Comparison of ENCODE assay signal across 8 cellular contexts in genomic region chr22:26656896-26657851, GRCh38. TPM values are rescaled to one million over a fixed set of nuclear protein-coding genes. Genes with fewer than 3 reads are reported as not detected.
DNase-seq lines count a peak whose midpoint lies in the region; ATAC-seq and TF ChIP-seq lines count a peak whose summit lies in the region.

Gene MIAT, plus strand, starts transcription at chr22:26657588.

- peak within 1 kb of the TSS; percentile 64 for H3K4ac ChIP-seq in mesendoderm (ENCODE audit: low read depth, low read length)

- peak; percentile 83 for ATAC-seq in CD8-positive, alpha-beta T cell
- peak; percentile 59 for ATAC-seq in HG02885 (IDR thresholded peaks at IDR 0.05; ENCODE audit: poor library complexity, unreplicated experiment)
- ATAC-seq in stimulated activated naive B cell treated with anti-CD40 and anti-IgM and Interleukin-4, amounts not matched to agents 10 μg/mL and 1 μg/mL and 100 μg/mL, for 72 hours (replicated peaks), result peak; percentile 79 to 83

- no peaks in the 10 kb centered on the region for H3K27me3 Mint-ChIP-seq in CD8-positive, alpha-beta T cell (ENCODE audit: low read depth)
- H3K27me3 Mint-ChIP-seq in stimulated activated naive B cell treated with anti-CD40 and anti-IgM and Interleukin-4, amounts not matched to agents 10 μg/mL and 1 μg/mL and 100 μg/mL, for 72 hours, result peaks cover 17 to 37% of the 10 kb centered on the region in 2 donors

- DNase-seq in CD8-positive, alpha-beta T cell, result peak; percentile 48 to 85 (median 73)
- DNase-seq in WERI-Rb-1 (peak; percentile 34), cerebellar cortex (ENCODE audit: low spot score) (peak; percentile 11), mesendoderm (peak; percentile 68), NCI-H226 (no peak), Kasumi-1 (lab: John Stamatoyannopoulos, UW) (no peak)
- peak; percentile 29 for DNase-seq in stimulated activated naive B cell treated with anti-CD40 and anti-IgM and Interleukin-4, amounts not matched to agents 10 μg/mL and 1 μg/mL and 100 μg/mL, for 72 hours

- H3K27ac Mint-ChIP-seq in CD8-positive, alpha-beta T cell, result peak within 1 kb of the TSS; percentile 91
- peak within 1 kb of the TSS; percentile 91 for H3K27ac Mint-ChIP-seq in stimulated activated naive B cell treated with anti-CD40 and anti-IgM and Interleukin-4, amounts not matched to agents 10 μg/mL and 1 μg/mL and 100 μg/mL, for 72 hours

- intact Hi-C loops in CD8-positive, alpha-beta T cell (cut with DNase I, micrococcal nuclease), result loop anchor here in 1 of 2 experiments (1.0 to 2.0 kb wide), 2 partner anchors 8 to 228 kb away; partner anchors contain the start of gene ASPHD2

- no CpG with 5 or more reads among the region's 62 CpGs for WGBS in mesendoderm (ENCODE audit: extremely low coverage, insufficient coverage, low lambda C conversion rate)

- H2BK5ac ChIP-seq in mesendoderm (ENCODE audit: low read length), result no peak within 1 kb of the TSS

- H3K4me3 Mint-ChIP-seq in CD8-positive, alpha-beta T cell, result peak within 1 kb of the TSS; percentile 91
- H3K4me3 Mint-ChIP-seq in stimulated activated naive B cell treated with anti-CD40 and anti-IgM and Interleukin-4, amounts not matched to agents 10 μg/mL and 1 μg/mL and 100 μg/mL, for 72 hours, result peak within 1 kb of the TSS; percentile 90 to 91

- CTCF ChIA-PET in CD8-positive, alpha-beta T cell (lab: Charles Lee), result interaction anchor here (0.6 to 3.7 kb wide), 4 partner anchors 8 to 154 kb away, joined by 3 to 14 read pairs (median 5); no protein-coding TSS in a partner anchor

- no peaks in the 10 kb centered on the region for H3K36me3 Mint-ChIP-seq in CD8-positive, alpha-beta T cell
- H3K36me3 Mint-ChIP-seq in stimulated activated naive B cell treated with anti-CD40 and anti-IgM and Interleukin-4, amounts not matched to agents 10 μg/mL and 1 μg/mL and 100 μg/mL, for 72 hours, result no peaks in the 10 kb centered on the region

- H3K79me2 ChIP-seq in mesendoderm (ENCODE audit: control insufficient read depth, insufficient read depth, low read length), result peaks cover 14% of the 10 kb centered on the region

- H3K27ac ChIP-seq in CD8-positive, alpha-beta T cell (ENCODE audit: low read depth, low read length), result peak within 1 kb of the TSS; percentile 38
- H3K27ac ChIP-seq in WERI-Rb-1 (no peak within 1 kb of the TSS), mesendoderm (ENCODE audit: low read depth, low read length) (no peak within 1 kb of the TSS)

- no peak for TF ChIP-seq CTCF in CD8-positive, alpha-beta T cell (IDR thresholded peaks at IDR 0.05)
- TF ChIP-seq CTCF in WERI-Rb-1 (IDR thresholded peaks at IDR 0.05; ENCODE audit: low read depth, low read length), result no peak

- POLR2A ChIA-PET in CD8-positive, alpha-beta T cell (lab: Charles Lee), result interaction anchor here (0.7 to 7.2 kb wide), 4 partner anchors 10 to 65 kb away, joined by 3 to 34 read pairs (median 4); no protein-coding TSS in a partner anchor

- peaks cover 20% of the 10 kb centered on the region for H3K4me1 ChIP-seq in CD8-positive, alpha-beta T cell (ENCODE audit: insufficient read depth, low read length)
- H3K4me1 ChIP-seq in mesendoderm (ENCODE audit: control insufficient read depth, low read depth, low read length), result peaks cover 4% of the 10 kb centered on the region

- peak within 1 kb of the TSS; percentile 88 for H3K18ac ChIP-seq in mesendoderm (ENCODE audit: low read length)

- H3K36me3 ChIP-seq in CD8-positive, alpha-beta T cell (ENCODE audit: insufficient read depth, low read length), result no peaks in the 10 kb centered on the region
- H3K36me3 ChIP-seq in WERI-Rb-1 (no peaks in the 10 kb centered on the region), mesendoderm (ENCODE audit: control insufficient read depth, insufficient read depth, low read length) (no peaks in the 10 kb centered on the region)

- no peak within 1 kb of the TSS for H2BK15ac ChIP-seq in mesendoderm (replicated peaks; ENCODE audit: low read depth)

- H4K8ac ChIP-seq in mesendoderm (ENCODE audit: low read depth, low read length), result no peak within 1 kb of the TSS

- H3K23ac ChIP-seq in mesendoderm (ENCODE audit: low read length), result no peak within 1 kb of the TSS

- no peaks in the 10 kb centered on the region for H3K79me1 ChIP-seq in mesendoderm (ENCODE audit: low read length)

- H3K9me3 Mint-ChIP-seq in CD8-positive, alpha-beta T cell, result no peaks in the 10 kb centered on the region
- no peaks in the 10 kb centered on the region for H3K9me3 Mint-ChIP-seq in stimulated activated naive B cell treated with anti-CD40 and anti-IgM and Interleukin-4, amounts not matched to agents 10 μg/mL and 1 μg/mL and 100 μg/mL, for 72 hours

- H3K27me3 ChIP-seq in CD8-positive, alpha-beta T cell (ENCODE audit: insufficient read depth, low read length), result no peaks in the 10 kb centered on the region
- H3K27me3 ChIP-seq in WERI-Rb-1 (ENCODE audit: insufficient read depth, low read depth, severe bottlenecking) (peaks cover 15% of the 10 kb centered on the region), mesendoderm (ENCODE audit: insufficient read depth, low read length, poor library complexity) (no peaks in the 10 kb centered on the region)

- H3K4me3 ChIP-seq in CD8-positive, alpha-beta T cell (ENCODE audit: low read depth, low read length), result peak within 1 kb of the TSS; percentile 96
- H3K4me3 ChIP-seq in WERI-Rb-1 (ENCODE audit: low read depth, low read length) (peak within 1 kb of the TSS; percentile 35), mesendoderm (ENCODE audit: low read length) (peak within 1 kb of the TSS; percentile 70)

- peak within 1 kb of the TSS; percentile 86 for H3K56ac ChIP-seq in mesendoderm (ENCODE audit: low read length)

- no peaks in the 10 kb centered on the region for H3K9me3 ChIP-seq in CD8-positive, alpha-beta T cell (ENCODE audit: low read length)
- no peaks in the 10 kb centered on the region for H3K9me3 ChIP-seq in WERI-Rb-1 (ENCODE audit: severe bottlenecking)

- peak within 1 kb of the TSS; percentile 99 for H3K4me2 ChIP-seq in mesendoderm (ENCODE audit: low read length)

- no peak within 1 kb of the TSS for H2AK5ac ChIP-seq in mesendoderm (ENCODE audit: low read length)

- H3K4me1 Mint-ChIP-seq in CD8-positive, alpha-beta T cell (ENCODE audit: low read depth), result peaks cover 28% of the 10 kb centered on the region
- H3K4me1 Mint-ChIP-seq in stimulated activated naive B cell treated with anti-CD40 and anti-IgM and Interleukin-4, amounts not matched to agents 10 μg/mL and 1 μg/mL and 100 μg/mL, for 72 hours, result peaks cover 17 to 26% of the 10 kb centered on the region in 2 donors

- H4K5ac ChIP-seq in mesendoderm (ENCODE audit: low read length), result peak within 1 kb of the TSS; percentile 29

- H2BK120ac ChIP-seq in mesendoderm (ENCODE audit: low read depth, low read length), result no peak within 1 kb of the TSS

- peak within 1 kb of the TSS; percentile 78 for H3K9ac ChIP-seq in mesendoderm (ENCODE audit: low read length)

RNA-seq across cellular contexts. Expression of gene MIAT, which starts in this region (rescaled TPM):
- 10 to 100 TPM; 80.9 to 81.6 TPM for total RNA-seq in CD8-positive, alpha-beta T cell
- 5.6 TPM for polyA plus RNA-seq in mesendoderm (2013, experiment 1 of 2)
- polyA plus RNA-seq in mesendoderm (2013, experiment 2 of 2), result 5.2 TPM

Comparison
In these comparisons a context has a peak if more than half of its experiments do, and no peak if none do; other contexts are left out.
1. DNase-seq: peak in CD8-positive, alpha-beta T cell (7 of 7), WERI-Rb-1 (single experiment), cerebellar cortex (single experiment), mesendoderm (single experiment) and stimulated activated naive B cell treated with anti-CD40 and anti-IgM and Interleukin-4, amounts not matched to agents 10 μg/mL and 1 μg/mL and 100 μg/mL, for 72 hours (single experiment); none in NCI-H226 (single experiment) and Kasumi-1 (0 of 2).
2. H3K4me3 ChIP-seq: peak in every context shown above with its lines; median percentile 96 in CD8-positive, alpha-beta T cell; 70 in mesendoderm; 35 in WERI-Rb-1.
3. Peak in every context shown above with its lines, with median percentiles within 50 percentile points of each other: ATAC-seq.